In the genomic region with DNA sequence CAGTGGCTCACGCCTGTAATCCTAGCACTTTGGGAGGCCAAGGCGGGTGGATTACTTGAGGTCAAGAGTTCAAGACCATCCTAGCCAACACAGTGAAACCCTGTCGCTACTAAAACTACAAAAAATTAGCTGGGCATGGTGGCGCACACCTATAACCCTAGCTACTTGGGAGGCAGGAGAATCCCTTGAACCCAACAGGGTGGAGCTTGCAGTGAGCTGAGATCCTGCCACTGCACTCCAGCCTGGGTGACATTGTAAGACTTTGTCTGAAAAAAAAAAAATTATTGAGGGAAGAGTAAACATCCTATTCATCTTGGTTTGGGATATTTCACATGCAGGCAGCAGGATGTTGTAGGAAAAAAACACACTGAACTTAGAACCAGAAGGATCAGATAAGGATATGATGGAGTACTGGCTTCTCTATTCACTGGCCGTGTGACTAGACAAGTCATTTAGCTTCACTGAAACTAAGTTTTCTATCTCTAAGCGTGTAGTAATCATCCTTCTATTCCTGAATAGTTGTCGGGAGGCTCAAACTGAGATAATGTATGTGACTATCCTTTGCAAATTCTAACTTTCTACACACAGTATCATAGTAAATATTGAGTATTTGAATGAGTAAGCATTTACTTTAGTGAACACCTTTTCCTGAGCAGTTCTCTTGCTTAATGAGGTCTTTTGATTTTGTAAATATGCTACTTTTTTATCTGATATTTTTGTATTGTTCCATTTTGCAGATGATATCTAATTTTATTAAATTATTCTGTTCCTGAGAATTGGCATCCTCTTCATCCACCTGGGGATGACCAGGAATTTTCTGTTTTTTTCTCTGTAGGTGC, we compare ENCODE assay signal across 9 cellular contexts. TPM values are rescaled to one million over a fixed set of nuclear protein-coding genes. Genes with fewer than 3 reads are reported as not detected.
DNase-seq lines count a peak whose midpoint lies in the region; ATAC-seq and TF ChIP-seq lines count a peak whose summit lies in the region.
"Had no signal": no experiment of that assay in that cellular context is flagged by ENCODE, and none has a peak within 500 bp of the region (broad histone marks: within the 10 kb centered on the region; RNA-seq: fewer than 3 reads in every experiment).

No MANE protein-coding gene starts in this region.

- no peaks in the 10 kb centered on the region for H3K9me3 ChIP-seq in right atrium auricular region

- peak overlapping the region; percentile 44 to 56 for H3K27ac ChIP-seq in right atrium auricular region

- peaks cover 42% of the 10 kb centered on the region for H3K36me3 ChIP-seq in right atrium auricular region

- intact Hi-C loops in left ventricle myocardium superior (cut with micrococcal nuclease) = no loop called here

- H3K4me3 ChIP-seq in right atrium auricular region = no peak overlapping the region

- peaks cover 91% of the 10 kb centered on the region for H3K4me1 Mint-ChIP-seq in activated naive CD8-positive, alpha-beta T cell (ENCODE audit: low read depth)

- H3K9me3 Mint-ChIP-seq in activated naive CD8-positive, alpha-beta T cell (ENCODE audit: low read depth) = no peaks in the 10 kb centered on the region

- DNase-seq in right atrium auricular region (ENCODE audit: low spot score) = no peak
- DNase-seq in left ventricle myocardium superior = no peak
- peak; percentile 16 to 77 for DNase-seq in lung microvascular endothelial cell (ENCODE audit: low read depth in 2 of 2)
- DNase-seq in Ammon's horn (ENCODE audit: low spot score) = no peak
- no peak for DNase-seq in NCI-H2081 (lab: John Stamatoyannopoulos, UW)
- DNase-seq in NCI-H2107 treated with DMSO at 0.1 percent for 48 hours (lab: John Stamatoyannopoulos, UW; ENCODE audit: unreplicated experiment) = no peak
- no peak for DNase-seq in activated gamma-delta T cell treated with Interleukin-2 at 50 U/mL for 16 hours
- DNase-seq: NCI-H774 had no signal

- H3K27me3 ChIP-seq in right atrium auricular region = no peaks in the 10 kb centered on the region

- ATAC-seq in left ventricle myocardium superior = no peak

- no peaks in the 10 kb centered on the region for H3K27me3 Mint-ChIP-seq in activated naive CD8-positive, alpha-beta T cell

- TF ChIP-seq CTCF in right atrium auricular region (IDR thresholded peaks at IDR 0.05) = no peak

- peaks cover 25% of the 10 kb centered on the region for H3K36me3 Mint-ChIP-seq in activated naive CD8-positive, alpha-beta T cell

- peak overlapping the region; percentile 94 for H3K27ac Mint-ChIP-seq in activated naive CD8-positive, alpha-beta T cell

- H3K4me1 ChIP-seq in right atrium auricular region = peaks cover 0 to 78% of the 10 kb centered on the region in 2 donors

- peak overlapping the region; percentile 81 for H3K4me3 Mint-ChIP-seq in activated naive CD8-positive, alpha-beta T cell

RNA-seq across cellular contexts. Expression of a gene that starts 18.1 kb away (rescaled TPM):
- total RNA-seq in right atrium auricular region (100 to 1,000 TPM in 1 of 2 donors, 10 to 100 TPM in 1; 58.9 to 111 TPM), left ventricle myocardium superior (69.1 TPM), lung microvascular endothelial cell (296 and 327 TPM in 2 replicates)

RNA-seq across cellular contexts. Expression of a gene that starts 38.4 kb away (rescaled TPM):
- 10 to 100 TPM; 30.0 to 34.6 TPM for total RNA-seq in right atrium auricular region
- total RNA-seq in left ventricle myocardium superior = 38.9 TPM
- 34.7 and 45.1 TPM in 2 replicates for total RNA-seq in lung microvascular endothelial cell

Comparison
In these comparisons a context has a peak if more than half of its experiments do, and no peak if none do; other contexts are left out.
1. DNase-seq: peak in lung microvascular endothelial cell (2 of 2); none in right atrium auricular region (single experiment), left ventricle myocardium superior (single experiment), Ammon's horn (single experiment), NCI-H2081 (0 of 2), NCI-H2107 treated with DMSO at 0.1 percent for 48 hours (single experiment) and activated gamma-delta T cell treated with Interleukin-2 at 50 U/mL for 16 hours (single experiment).